In genomic region chr7:92830532-92831110, GRCh38 we compare ENCODE assay signal across 8 cellular contexts. TPM values are rescaled to one million over a fixed set of nuclear protein-coding genes. Genes with fewer than 3 reads are reported as not detected.
DNase-seq lines count a peak whose midpoint lies in the region; ATAC-seq, FAIRE-seq and TF ChIP-seq lines count a peak whose summit lies in the region.

No MANE protein-coding gene starts in this region.

- H3K14ac ChIP-seq in H1 (ENCODE audit: insufficient read length) = no peak overlapping the region

- H2AK5ac ChIP-seq in H1 (ENCODE audit: low read depth, low read length) = no peak overlapping the region

- POLR2A ChIA-PET in OCI-LY7 (lab: Charles Lee) (interaction anchor here (1.0 to 5.0 kb wide), 5 partner anchors 10 to 215 kb away, joined by 3 to 45 read pairs (median 11); no protein-coding TSS in a partner anchor), H1 (lab: Charles Lee; ENCODE audit: partially characterized antibody) (interaction anchor here (1.3 to 1.7 kb wide), 2 partner anchors 142 to 222 kb away, joined by 3 to 7 read pairs; no protein-coding TSS in a partner anchor)

- H3K4me3 ChIP-seq in OCI-LY7 (ENCODE audit: low read depth, low read length, poor library complexity, severe bottlenecking) (peak overlapping the region; percentile 77), H1 (ENCODE audit: extremely low read depth in 1 of 4, insufficient read depth in 2 of 4, low read depth in 3 of 4, low read length in 4 of 4) (peak overlapping the region in 2 of 4 experiments; percentile 4 to 67; a peak in 1 of 8 replicates)

- CTCF ChIA-PET in activated naive CD4-positive, alpha-beta T cell treated with anti-CD3 and anti-CD28 coated beads for 36 hours (lab: Charles Lee) = interaction anchor here (0.6 to 3.7 kb wide), 5 partner anchors 12 to 209 kb away, joined by 3 to 38 read pairs (median 3); no protein-coding TSS in a partner anchor
- CTCF ChIA-PET in OCI-LY7 (lab: Charles Lee; ENCODE audit: unreplicated experiment) = no interaction called here
- CTCF ChIA-PET in H1 (lab: Charles Lee; ENCODE audit: partially characterized antibody) = interaction anchor here (0.9 to 4.3 kb wide), 7 partner anchors 9 to 211 kb away, joined by 3 to 17 read pairs (median 3); no protein-coding TSS in a partner anchor

- TF ChIP-seq EP300 in H1 (IDR thresholded peaks at IDR 0.05; ENCODE audit: borderline replicate concordance in 1 of 2, low read depth in 2 of 2, low read length in 2 of 2) = no peak

- H2BK20ac ChIP-seq in H1 (ENCODE audit: low read length) = no peak overlapping the region

- H3K36me3 ChIP-seq in OCI-LY7 (ENCODE audit: insufficient read depth, low read length) = peaks cover 44% of the 10 kb centered on the region
- H3K36me3 ChIP-seq in H1 (ENCODE audit: control insufficient read depth in 2 of 4, insufficient read depth in 4 of 4, low read length in 3 of 4) = no peaks in the 10 kb centered on the region

- H4K20me1 ChIP-seq in OCI-LY7 (ENCODE audit: insufficient read depth, low read length) = no peaks in the 10 kb centered on the region
- H4K20me1 ChIP-seq in H1 (replicated peaks in 1 of 2; ENCODE audit: control insufficient read depth in 1 of 2, insufficient read depth in 2 of 2, low read length in 2 of 2) = peaks cover 0 to 1% of the 10 kb centered on the region in 2 experiments

- H3K4me3 Mint-ChIP-seq in activated naive CD4-positive, alpha-beta T cell treated with anti-CD3 and anti-CD28 coated beads for 36 hours = peak overlapping the region; percentile 89
- peak overlapping the region; percentile 93 to 95 for H3K4me3 Mint-ChIP-seq in stimulated activated naive CD8-positive, alpha-beta T cell treated with anti-CD3 and anti-CD28 coated beads, Interleukin-15, amount 100 ng/mL, for 72 hours

- no peaks in the 10 kb centered on the region for H3K27me3 Mint-ChIP-seq in activated naive CD4-positive, alpha-beta T cell treated with anti-CD3 and anti-CD28 coated beads for 36 hours (ENCODE audit: low read depth)
- no peaks in the 10 kb centered on the region for H3K27me3 Mint-ChIP-seq in stimulated activated naive CD8-positive, alpha-beta T cell treated with anti-CD3 and anti-CD28 coated beads, Interleukin-15, amount 100 ng/mL, for 72 hours

- no peak overlapping the region for H3K18ac ChIP-seq in H1 (ENCODE audit: extremely low read depth, low read length)

- H4K8ac ChIP-seq in H1 (ENCODE audit: extremely low read depth, insufficient read depth, low read length) = no peak overlapping the region

- H3K79me2 ChIP-seq in OCI-LY7 (ENCODE audit: insufficient read depth, low read depth, low read length) = peaks cover 72% of the 10 kb centered on the region
- peaks cover 0 to 46% of the 10 kb centered on the region in 2 experiments; a peak in 2 of 4 replicates for H3K79me2 ChIP-seq in H1 (ENCODE audit: control insufficient read depth in 1 of 2, insufficient read depth in 2 of 2, low read length in 2 of 2)

- peaks cover 54% of the 10 kb centered on the region for H3K4me1 Mint-ChIP-seq in activated naive CD4-positive, alpha-beta T cell treated with anti-CD3 and anti-CD28 coated beads for 36 hours (ENCODE audit: low read depth)
- peaks cover 60% of the 10 kb centered on the region for H3K4me1 Mint-ChIP-seq in stimulated activated naive CD8-positive, alpha-beta T cell treated with anti-CD3 and anti-CD28 coated beads, Interleukin-15, amount 100 ng/mL, for 72 hours

- H3K56ac ChIP-seq in H1 (replicated peaks; ENCODE audit: insufficient read length, low read depth, low read length) = no peak overlapping the region

- no peak overlapping the region for H2BK5ac ChIP-seq in H1 (ENCODE audit: low read depth, low read length)

- peaks cover 30% of the 10 kb centered on the region for H3K23me2 ChIP-seq in H1 (ENCODE audit: low read depth, low read length)

- no peak for TF ChIP-seq RAD21 in H1 (IDR thresholded peaks at IDR 0.05 in 1 of 2, conservative IDR thresholded peaks at IDR 0.05 in 1 of 2; ENCODE audit: low read depth in 2 of 2, low read length in 2 of 2)

- FAIRE-seq in H1 (lab: Jason Lieb, UNC) = no peak
- FAIRE-seq in urothelium cell line (lab: Jason Lieb, UNC) = no peak

- no peak overlapping the region for H2BK15ac ChIP-seq in H1 (ENCODE audit: low read length)

- intact Hi-C loops in activated naive CD4-positive, alpha-beta T cell treated with anti-CD3 and anti-CD28 coated beads for 36 hours (cut with micrococcal nuclease) = loop anchor here (5.0 to 10.0 kb wide), 4 partner anchors 383 to 696 kb away; partner anchors contain the start of genes ANKIB1, CYP51A1, GATAD1 and KRIT1
- intact Hi-C loops in OCI-LY7 (cut with micrococcal nuclease; ENCODE audit: unreplicated experiment) = loop anchor here (10.0 kb wide), 4 partner anchors 224 to 886 kb away; partner anchors contain the start of genes AKAP9, ANKIB1, KRIT1 and VPS50

- no peak overlapping the region for H3K9ac ChIP-seq in H1 (replicated peaks in 1 of 4; ENCODE audit: extremely low read depth in 1 of 4, low read depth in 3 of 4, low read length in 3 of 4)

- peak overlapping the region; percentile 86 for H3K27ac ChIP-seq in OCI-LY7 (ENCODE audit: low read depth, low read length, poor library complexity, severe bottlenecking)
- H3K27ac ChIP-seq in H1 (ENCODE audit: low read depth, low read length) = no peak overlapping the region

- H3K79me1 ChIP-seq in H1 (ENCODE audit: low read depth, low read length) = no peaks in the 10 kb centered on the region; the same call in 1 of the 2 replicates

- peak overlapping the region; percentile 45; the same call in 1 of the 2 replicates for H2BK12ac ChIP-seq in H1 (ENCODE audit: low read depth, low read length)

- no TSS peak for BruUV-seq in OCI-LY7 (replicated peaks; lab: Mats Ljungman, UMichigan)

- peaks cover 53% of the 10 kb centered on the region for H3K36me3 Mint-ChIP-seq in activated naive CD4-positive, alpha-beta T cell treated with anti-CD3 and anti-CD28 coated beads for 36 hours (ENCODE audit: low read depth)

- H3K4me1 ChIP-seq in OCI-LY7 (ENCODE audit: insufficient read depth, low read length, poor library complexity, severe bottlenecking) = peaks cover 28% of the 10 kb centered on the region
- H3K4me1 ChIP-seq in H1 (replicated peaks in 1 of 4; ENCODE audit: control insufficient read depth in 3 of 4, insufficient read depth in 4 of 4, low read length in 3 of 4) = peaks cover 0 to 7% (median 2%) of the 10 kb centered on the region in 4 experiments; a peak in 3 of 7 replicates

- no peak overlapping the region for H4K5ac ChIP-seq in H1 (ENCODE audit: insufficient read length, low read depth, low read length)

- no peak overlapping the region for H3K23ac ChIP-seq in H1 (ENCODE audit: insufficient read length)

- H4K91ac ChIP-seq in H1 (replicated peaks; ENCODE audit: insufficient read length, low read length) = no peak overlapping the region

- peak overlapping the region; percentile 1; the same call in 1 of the 2 replicates for H2AFZ ChIP-seq in OCI-LY7 (ENCODE audit: low read length)
- H2AFZ ChIP-seq in H1 (ENCODE audit: low read length) = no peak overlapping the region

- DNase-seq in activated naive CD4-positive, alpha-beta T cell treated with anti-CD3 and anti-CD28 coated beads for 36 hours = no peak
- DNase-seq in activated naive CD4-positive, alpha-beta T cell treated with Interleukin-2 at 50 U/mL for 16 hours = no peak
- DNase-seq in OCI-LY7 (ENCODE audit: low spot score) = no peak
- DNase-seq in H1 (ENCODE audit: low read depth in 1 of 2, low spot score in 2 of 2) = no peak
- no peak for DNase-seq in stimulated activated naive CD8-positive, alpha-beta T cell treated with anti-CD3 and anti-CD28 coated beads, Interleukin-15, amount 100 ng/mL, for 72 hours
- DNase-seq in DMS153 treated with DMSO at 0.1 percent for 48 hours (lab: John Stamatoyannopoulos, UW; ENCODE audit: unreplicated experiment) = no peak
- no peak for DNase-seq in urothelium cell line (ENCODE audit: low spot score)

- H3K27me3 ChIP-seq in H1 (replicated peaks in 1 of 4; ENCODE audit: control insufficient read depth in 3 of 4, extremely low read depth in 1 of 4, insufficient read depth in 3 of 4, low read length in 3 of 4) = peaks cover 0 to 3% (median under 1%) of the 10 kb centered on the region in 4 experiments; a peak in 4 of 7 replicates

- peak overlapping the region; percentile 98 for H3K27ac Mint-ChIP-seq in activated naive CD4-positive, alpha-beta T cell treated with anti-CD3 and anti-CD28 coated beads for 36 hours
- peak overlapping the region in 1 of 2 donors; percentile 63 for H3K27ac Mint-ChIP-seq in stimulated activated naive CD8-positive, alpha-beta T cell treated with anti-CD3 and anti-CD28 coated beads, Interleukin-15, amount 100 ng/mL, for 72 hours

- H3K4me2 ChIP-seq in OCI-LY7 (ENCODE audit: low read length) (peak overlapping the region; percentile 95), H1 (ENCODE audit: insufficient read depth in 1 of 2, low read depth in 2 of 2, low read length in 2 of 2) (peak overlapping the region; percentile 96 to 98)

- WGBS in H1 (ENCODE audit: extremely low coverage in 1 of 2, insufficient coverage in 1 of 2, insufficient read length in 1 of 2, insufficient replicate concordance in 2 of 2, low coverage in 1 of 2, low lambda C conversion rate in 2 of 2, missing lambda C conversion rate in 1 of 2), 2 experiments = 81% methylated on average over 6 of the region's 6 CpGs; no CpG with 5 or more reads in 1 of the 2 experiments

- TF ChIP-seq POLR2A in H1 (IDR thresholded peaks at IDR 0.05; ENCODE audit: control extremely low read depth in 1 of 2, low read depth in 2 of 2, low read length in 2 of 2) = no peak

- TF ChIP-seq CTCF in OCI-LY7 (conservative IDR thresholded peaks at IDR 0.05; ENCODE audit: low read length) = no peak
- TF ChIP-seq CTCF in H1 (IDR thresholded peaks at IDR 0.05; ENCODE audit: control extremely low read depth in 1 of 3, insufficient read depth in 1 of 3, low read depth in 1 of 3, low read length in 3 of 3) = no peak

- H3K4ac ChIP-seq in H1 (replicated peaks; ENCODE audit: insufficient read length, low read depth, low read length) = no peak overlapping the region

- H3K9me2 ChIP-seq in OCI-LY7 (ENCODE audit: insufficient read depth, low read length) = no peaks in the 10 kb centered on the region

- H3K9me3 ChIP-seq in OCI-LY7 (ENCODE audit: low read length) (no peaks in the 10 kb centered on the region), H1 (ENCODE audit: insufficient read depth in 2 of 2, low read depth in 1 of 2, low read length in 1 of 2) (no peaks in the 10 kb centered on the region)

- H3K9me3 Mint-ChIP-seq in activated naive CD4-positive, alpha-beta T cell treated with anti-CD3 and anti-CD28 coated beads for 36 hours = no peaks in the 10 kb centered on the region
- H3K9me3 Mint-ChIP-seq in stimulated activated naive CD8-positive, alpha-beta T cell treated with anti-CD3 and anti-CD28 coated beads, Interleukin-15, amount 100 ng/mL, for 72 hours = no peaks in the 10 kb centered on the region

- ATAC-seq in stimulated activated naive CD8-positive, alpha-beta T cell treated with anti-CD3 and anti-CD28 coated beads, Interleukin-15, amount 100 ng/mL, for 72 hours = no peak
- no peak for ATAC-seq in GM21381 (IDR thresholded peaks at IDR 0.05; ENCODE audit: unreplicated experiment)

- no peak overlapping the region for H2BK120ac ChIP-seq in H1 (replicated peaks; ENCODE audit: low read depth, low read length)

RNA-seq across cellular contexts. Expression of gene CDK6, which starts 5.8 kb away (rescaled TPM):
- 100 to 1,000 TPM in 1 of 2 experiments, 10 to 100 TPM in 1; 99.4 to 101 TPM for total RNA-seq in activated naive CD4-positive, alpha-beta T cell treated with anti-CD3 and anti-CD28 coated beads for 36 hours
- 43.6 and 44.1 TPM in 2 replicates for total RNA-seq in OCI-LY7 (2014; rRNA removed; shearing (Covaris generic))
- total RNA-seq in OCI-LY7 (2022) = 35.5 and 45.4 TPM in 2 replicates
- 18.9 and 20.8 TPM in 2 replicates for total RNA-seq in H1 (2021; fragmentation: NEBNext Ultra II Directional; extraction: Animal tissue kit (Norgen Biotek cat#: 25700))
- 5.9 and 9.0 TPM in 2 replicates for polyA plus RNA-seq in H1 (2011; rRNA removed)
- 8.0 TPM for polyA plus RNA-seq in H1 (2011; cell fraction: cytosol; rRNA removed)
- 18.6 TPM for polyA plus RNA-seq in H1 (2011; cell fraction: nucleus; rRNA removed)
- 4.9 to 8.4 TPM (median 6.0 TPM) in 4 replicates for polyA plus RNA-seq in H1 (2012, experiment 1 of 2)
- 0.60 TPM for polyA plus RNA-seq in H1 (2012, experiment 2 of 2)
- polyA plus RNA-seq in H1 (2013, experiment 1 of 2) = 5.0 TPM
- 5.0 TPM for polyA plus RNA-seq in H1 (2013, experiment 2 of 2)
- 29.2 and 45.3 TPM in 2 replicates for polyA minus RNA-seq in H1 (2011; rRNA and poly(A)+ RNA removed)
- polyA minus RNA-seq in H1 (2011; cell fraction: cytosol; rRNA and poly(A)+ RNA removed) = 36.8 TPM
- 39.0 TPM for polyA minus RNA-seq in H1 (2011; cell fraction: nucleus; rRNA and poly(A)+ RNA removed)
